ENCODE assay signal across 24 cellular contexts in the genomic region with DNA sequence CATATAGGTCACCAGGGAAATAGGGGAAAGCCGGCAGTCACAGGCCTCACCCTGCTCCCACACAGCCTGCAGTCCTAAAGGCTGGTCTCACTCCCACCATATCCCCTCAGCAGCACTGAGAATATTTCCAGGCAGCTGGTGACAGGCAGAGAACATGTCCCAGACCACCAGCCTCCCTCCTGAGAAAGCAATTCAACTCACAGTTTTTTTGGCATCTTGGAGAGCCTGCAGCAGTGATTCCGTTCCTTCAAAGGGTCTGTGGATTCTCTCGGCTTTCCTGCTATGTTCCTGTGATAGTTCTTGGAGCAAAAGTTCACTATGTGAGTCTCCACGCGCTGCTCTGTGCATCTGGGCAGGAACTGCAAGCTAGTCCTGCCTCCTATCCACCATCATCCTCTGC.
DNase-seq lines count a peak whose midpoint lies in the region; TF ChIP-seq lines count a peak whose summit lies in the region.
"Had no signal": no experiment of that assay in that cellular context is flagged by ENCODE, and none has a peak within 500 bp of the region (broad histone marks: within the 10 kb centered on the region; RNA-seq: fewer than 3 reads in every experiment).

No MANE protein-coding gene starts in this region.

- H3K4me1 ChIP-seq in esophagus muscularis mucosa (peaks cover 0 to 22% (median 19%) of the 10 kb centered on the region in 4 donors), muscle layer of colon (ENCODE audit: insufficient read depth, low read length) (peaks cover 15% of the 10 kb centered on the region), stomach smooth muscle (ENCODE audit: control insufficient read depth, insufficient read depth, low read length) (no peaks in the 10 kb centered on the region), neuronal stem cell (ENCODE audit: control insufficient read depth in 2 of 2, insufficient read depth in 1 of 2, low read depth in 1 of 2, low read length in 2 of 2) (no peaks in the 10 kb centered on the region), neural progenitor cell (no peaks in the 10 kb centered on the region)
- H3K4me1 ChIP-seq: BLaER1 treated with 17β-estradiol and CSF1 and Interleukin-3, amounts not matched to agents 10 nM and 100 nM; Peyer's patch had no signal

- H3K4me3 Mint-ChIP-seq in type B pancreatic cell (no peak overlapping the region), neural progenitor cell (no peak overlapping the region)
- H3K4me3 Mint-ChIP-seq: CD8-positive, alpha-beta T cell; IgD-negative memory B cell had no signal

- H2BK120ac ChIP-seq in neuronal stem cell (ENCODE audit: low read depth, low read length) = no peak overlapping the region

- no peaks in the 10 kb centered on the region for H3F3A ChIP-seq in neural progenitor cell (ENCODE audit: low read depth)

- H2AFZ ChIP-seq in neuronal stem cell (ENCODE audit: low read length) (no peak overlapping the region), neural progenitor cell (replicated peaks) (no peak overlapping the region)

- H3K27me3 ChIP-seq in esophagus muscularis mucosa (no peaks in the 10 kb centered on the region), muscle layer of colon (ENCODE audit: control insufficient read depth in 1 of 2, insufficient read depth in 2 of 2, low read length in 2 of 2) (no peaks in the 10 kb centered on the region), stomach smooth muscle (ENCODE audit: control insufficient read depth in 1 of 2, insufficient read depth in 2 of 2, low read length in 2 of 2) (no peaks in the 10 kb centered on the region), neuronal stem cell (ENCODE audit: control insufficient read depth in 3 of 3, insufficient read depth in 3 of 3, low read depth in 1 of 3, low read length in 3 of 3) (no peaks in the 10 kb centered on the region), neural progenitor cell (no peaks in the 10 kb centered on the region)
- H3K27me3 ChIP-seq: BLaER1 treated with 17β-estradiol and CSF1 and Interleukin-3, amounts not matched to agents 10 nM and 100 nM; MG63; Peyer's patch; SJSA1 had no signal

- H3K4me3 ChIP-seq in esophagus muscularis mucosa (no peak overlapping the region), muscle layer of colon (ENCODE audit: low read depth in 1 of 2, low read length in 2 of 2) (no peak overlapping the region), stomach smooth muscle (ENCODE audit: low read length in 2 of 2) (peak overlapping the region in 1 of 2 donors; percentile 16), neuronal stem cell (ENCODE audit: low read length in 2 of 2) (no peak overlapping the region), neural progenitor cell (no peak overlapping the region)
- H3K4me3 ChIP-seq: BLaER1 treated with 17β-estradiol and CSF1 and Interleukin-3, amounts not matched to agents 10 nM and 100 nM; MG63; Peyer's patch; SJSA1 had no signal

- H2AK5ac ChIP-seq in neuronal stem cell (ENCODE audit: low read depth, low read length) = no peak overlapping the region

- no peak overlapping the region for H3K14ac ChIP-seq in neuronal stem cell (ENCODE audit: low read length)

- H3K23ac ChIP-seq in neuronal stem cell (ENCODE audit: low read depth, low read length, poor library complexity) = no peak overlapping the region

- H3K36me3 ChIP-seq in esophagus muscularis mucosa (no peaks in the 10 kb centered on the region), muscle layer of colon (ENCODE audit: insufficient read depth, low read length) (no peaks in the 10 kb centered on the region), stomach smooth muscle (ENCODE audit: control insufficient read depth in 2 of 2, insufficient read depth in 2 of 2, low read length in 2 of 2) (no peaks in the 10 kb centered on the region), neuronal stem cell (replicated peaks in 1 of 2; ENCODE audit: control insufficient read depth in 2 of 2, insufficient read depth in 2 of 2, low read length in 2 of 2) (no peaks in the 10 kb centered on the region), neural progenitor cell (no peaks in the 10 kb centered on the region)
- H3K36me3 ChIP-seq: BLaER1 treated with 17β-estradiol and CSF1 and Interleukin-3, amounts not matched to agents 10 nM and 100 nM; MG63; Peyer's patch; SJSA1 had no signal

- no peak overlapping the region for H2BK5ac ChIP-seq in neuronal stem cell (ENCODE audit: low read length)

- H2BK12ac ChIP-seq in neuronal stem cell (ENCODE audit: low read length) = no peak overlapping the region

- TF ChIP-seq POLR2A in esophagus muscularis mucosa (IDR thresholded peaks at IDR 0.05; ENCODE audit: low read depth) = no peak

- H3K18ac ChIP-seq in neuronal stem cell (ENCODE audit: low read length) = no peak overlapping the region

- 70% methylated on average over 5 of the region's 5 CpGs for WGBS in esophagus muscularis mucosa
- WGBS in neuronal stem cell (ENCODE audit: extremely low coverage in 2 of 2, insufficient read length in 2 of 2, insufficient replicate concordance in 1 of 2), 2 donors = no CpG with 5 or more reads among the region's 5 CpGs

- H3K9ac ChIP-seq in muscle layer of colon (ENCODE audit: low read length) (no peak overlapping the region), stomach smooth muscle (ENCODE audit: low read length in 2 of 2) (peak overlapping the region in 1 of 2 donors; percentile 55), neuronal stem cell (ENCODE audit: low read depth, low read length, poor library complexity) (no peak overlapping the region), neural progenitor cell (no peak overlapping the region)
- H3K9ac ChIP-seq: BLaER1 treated with 17β-estradiol and CSF1 and Interleukin-3, amounts not matched to agents 10 nM and 100 nM had no signal

- no peaks in the 10 kb centered on the region for H4K20me1 ChIP-seq in neural progenitor cell (ENCODE audit: low read depth)
- H4K20me1 ChIP-seq: BLaER1 treated with 17β-estradiol and CSF1 and Interleukin-3, amounts not matched to agents 10 nM and 100 nM had no signal

- H3K9me3 Mint-ChIP-seq in type B pancreatic cell (peaks cover 6% of the 10 kb centered on the region), neural progenitor cell (peaks cover 26% of the 10 kb centered on the region)

- H3K27me3 Mint-ChIP-seq in type B pancreatic cell = no peaks in the 10 kb centered on the region
- H3K27me3 Mint-ChIP-seq in neural progenitor cell (ENCODE audit: insufficient read depth, low read depth) = peaks cover 3% of the 10 kb centered on the region
- H3K27me3 Mint-ChIP-seq: IgD-negative memory B cell had no signal

- intact Hi-C loops in esophagus muscularis mucosa (cut with DNase I) = loop anchor here (10.0 kb wide), 1 partner anchor 224 kb away; no protein-coding TSS in a partner anchor

- peak overlapping the region; percentile 64 to 77 (median 74) for H3K27ac ChIP-seq in esophagus muscularis mucosa (replicated peaks in 1 of 4)
- peak overlapping the region; percentile 12 for H3K27ac ChIP-seq in muscle layer of colon (ENCODE audit: low read depth, low read length)
- peak overlapping the region; percentile 87 for H3K27ac ChIP-seq in stomach smooth muscle (ENCODE audit: low read length)
- no peak overlapping the region for H3K27ac ChIP-seq in neuronal stem cell (replicated peaks; ENCODE audit: low read length)
- H3K27ac ChIP-seq in neural progenitor cell = no peak overlapping the region
- H3K27ac ChIP-seq: BLaER1 treated with 17β-estradiol and CSF1 and Interleukin-3, amounts not matched to agents 10 nM and 100 nM; HL-60; SJSA1 had no signal

- H3K4me2 ChIP-seq in neuronal stem cell (ENCODE audit: insufficient read depth, low read length, poor library complexity, severe bottlenecking) = no peak overlapping the region
- no peak overlapping the region for H3K4me2 ChIP-seq in neural progenitor cell
- H3K4me2 ChIP-seq: BLaER1 treated with 17β-estradiol and CSF1 and Interleukin-3, amounts not matched to agents 10 nM and 100 nM had no signal

- DNase-seq in SK-N-DZ (ENCODE audit: low spot score) (peak; percentile 9), esophagus muscularis mucosa (ENCODE audit: extremely low spot score) (no peak), type B pancreatic cell (ENCODE audit: extremely low spot score, unreplicated experiment) (no peak), neuronal stem cell (ENCODE audit: low spot score) (no peak), neural progenitor cell (ENCODE audit: low spot score) (no peak)
- DNase-seq: Calu3; CD8-positive, alpha-beta T cell; DMS53; H7; Karpas-422; MG63; NCI-H1092; NCI-H146; NCI-H2081 treated with DMSO at 0.1 percent for 48 hours; NCI-H510A; NCI-H748 treated with DMSO at 0.1 percent for 48 hours; NK-92 treated with Interleukin-12 subunit alpha and Interleukin-12 subunit beta, amount 100 ng/mL, for 24 hours; Peyer's patch had no signal

- H3K27ac Mint-ChIP-seq in type B pancreatic cell = no peak overlapping the region
- no peak overlapping the region for H3K27ac Mint-ChIP-seq in neural progenitor cell
- H3K27ac Mint-ChIP-seq: CD8-positive, alpha-beta T cell; IgD-negative memory B cell had no signal

- H4K91ac ChIP-seq in neuronal stem cell (ENCODE audit: low read depth, low read length, poor library complexity) = no peak overlapping the region

- no peaks in the 10 kb centered on the region for H3K9me3 ChIP-seq in esophagus muscularis mucosa
- no peaks in the 10 kb centered on the region for H3K9me3 ChIP-seq in muscle layer of colon (ENCODE audit: low read length)
- peaks cover 0 to 5% of the 10 kb centered on the region in 2 donors for H3K9me3 ChIP-seq in stomach smooth muscle (ENCODE audit: control insufficient read depth in 2 of 2, low read length in 2 of 2)
- H3K9me3 ChIP-seq in neuronal stem cell (replicated peaks in 1 of 2; ENCODE audit: control insufficient read depth in 2 of 2, insufficient read depth in 1 of 2, low read depth in 1 of 2, low read length in 2 of 2) = no peaks in the 10 kb centered on the region
- H3K9me3 ChIP-seq in neural progenitor cell (ENCODE audit: low read depth) = no peaks in the 10 kb centered on the region
- H3K9me3 ChIP-seq: Peyer's patch, SJSA1 had no signal

- no peak for TF ChIP-seq CTCF in esophagus muscularis mucosa (IDR thresholded peaks at IDR 0.05)
- no peak for TF ChIP-seq CTCF in type B pancreatic cell (conservative IDR thresholded peaks at IDR 0.05)
- TF ChIP-seq CTCF in neural progenitor cell (IDR thresholded peaks at IDR 0.05) = no peak

- no peaks in the 10 kb centered on the region for H3K36me3 Mint-ChIP-seq in type B pancreatic cell
- H3K36me3 Mint-ChIP-seq in neural progenitor cell = peaks cover 2% of the 10 kb centered on the region
- H3K36me3 Mint-ChIP-seq: CD8-positive, alpha-beta T cell; IgD-negative memory B cell had no signal

- no peak overlapping the region for H3K4ac ChIP-seq in neuronal stem cell (ENCODE audit: low read length)

- no peak overlapping the region for H2BK15ac ChIP-seq in neuronal stem cell (ENCODE audit: low read length)

- H3K4me1 Mint-ChIP-seq in type B pancreatic cell (ENCODE audit: unreplicated experiment) = no peaks in the 10 kb centered on the region
- no peaks in the 10 kb centered on the region for H3K4me1 Mint-ChIP-seq in neural progenitor cell
- H3K4me1 Mint-ChIP-seq: IgD-negative memory B cell had no signal

- no peaks in the 10 kb centered on the region for H3K79me2 ChIP-seq in neural progenitor cell (ENCODE audit: low read depth)

- no peak for TF ChIP-seq EP300 in esophagus muscularis mucosa (IDR thresholded peaks at IDR 0.05)

- no peak overlapping the region for H4K8ac ChIP-seq in neuronal stem cell (ENCODE audit: low read depth, low read length)

- no peaks in the 10 kb centered on the region for H3K79me1 ChIP-seq in neuronal stem cell (ENCODE audit: low read depth, low read length)

Comparison
In these comparisons a context has a peak if more than half of its experiments do, and no peak if none do; other contexts are left out.
1. H3K27ac ChIP-seq: peak in esophagus muscularis mucosa (4 of 4), muscle layer of colon (single experiment) and stomach smooth muscle (single experiment); none in neuronal stem cell (single experiment) and neural progenitor cell (single experiment).